8 cellular contexts compared by ENCODE assay signal in genomic region chr10:119543814-119544642, GRCh38. TPM values are rescaled to one million over a fixed set of nuclear protein-coding genes. Genes with fewer than 3 reads are reported as not detected.
A peak's percentile ranks its signal among the peaks of the same experiment; 100 is the strongest.
DNase-seq lines count a peak whose midpoint lies in the region; ATAC-seq and TF ChIP-seq lines count a peak whose summit lies in the region.

No MANE protein-coding gene starts in this region.

- H3K27me3 ChIP-seq in heart left ventricle = peaks cover 0 to 36% (median 7%) of the 10 kb centered on the region in 9 donors
- peaks cover 17% of the 10 kb centered on the region for H3K27me3 ChIP-seq in adipocyte (replicated peaks; ENCODE audit: control insufficient read depth, insufficient read depth, low read length)
- peaks cover 6% of the 10 kb centered on the region for H3K27me3 ChIP-seq in transverse colon

- 69 to 74% (median 71%) methylated on average over 19 of the region's 19 CpGs for WGBS in heart left ventricle, 4 donors
- WGBS in transverse colon (ENCODE audit: low coverage in 1 of 2), 2 donors = 42 to 63% methylated on average over 3 to 19 of the region's 19 CpGs

- H3K36me3 ChIP-seq in heart left ventricle = no peaks in the 10 kb centered on the region
- H3K36me3 ChIP-seq in adipocyte (ENCODE audit: control insufficient read depth, insufficient read depth, low read length, severe bottlenecking) = no peaks in the 10 kb centered on the region
- H3K36me3 ChIP-seq in transverse colon = no peaks in the 10 kb centered on the region

- intact Hi-C loops in heart left ventricle (cut with DNase I) = loop anchor here in 4 of 10 donors (5.0 to 10.0 kb wide), 3 partner anchors 342 to 349 kb away; no protein-coding TSS in a partner anchor
- intact Hi-C loops in left cardiac atrium (cut with DNase I) = no loop called here
- intact Hi-C loops in transverse colon (cut with DNase I; ENCODE audit: low total_unique reads) = loop anchor here (10.0 kb wide), 1 partner anchor 51 kb away; the partner anchor contains the start of gene TIAL1

- ATAC-seq in heart left ventricle (no peak), left cardiac atrium (no peak), GM21390 (IDR thresholded peaks at IDR 0.05; ENCODE audit: unreplicated experiment) (no peak), HG03469 (IDR thresholded peaks at IDR 0.05; ENCODE audit: unreplicated experiment) (no peak), GM18867 (IDR thresholded peaks at IDR 0.05; ENCODE audit: unreplicated experiment) (no peak)

- TF ChIP-seq CTCF in heart left ventricle (IDR thresholded peaks at IDR 0.05) (peak in 1 of 12 donors; percentile 6), transverse colon (IDR thresholded peaks at IDR 0.05) (no peak)

- peak overlapping the region; percentile 69 for H3K9ac ChIP-seq in adipocyte (ENCODE audit: low read length)

- no peak for TF ChIP-seq EP300 in transverse colon (IDR thresholded peaks at IDR 0.05; ENCODE audit: low read depth)

- H3K27ac ChIP-seq in heart left ventricle = peak overlapping the region in 1 of 12 donors; percentile 92
- peak overlapping the region; percentile 86 to 95 (median 91) for H3K27ac ChIP-seq in transverse colon

- peaks cover 0 to 35% (median 11%) of the 10 kb centered on the region in 12 donors for H3K4me1 ChIP-seq in heart left ventricle
- peaks cover 18% of the 10 kb centered on the region for H3K4me1 ChIP-seq in adipocyte (ENCODE audit: control insufficient read depth, insufficient read depth, low read length)
- H3K4me1 ChIP-seq in transverse colon = peaks cover 8 to 37% (median 22%) of the 10 kb centered on the region in 4 donors

- DNase-seq in heart left ventricle (no peak), left cardiac atrium (no peak), adipocyte (ENCODE audit: low read depth) (no peak), kidney tubule cell (ENCODE audit: low spot score) (peak; percentile 83), transverse colon (no peak)

- no peaks in the 10 kb centered on the region for H3K9me3 ChIP-seq in heart left ventricle
- peaks cover 4% of the 10 kb centered on the region for H3K9me3 ChIP-seq in adipocyte (ENCODE audit: control insufficient read depth, low read length)
- no peaks in the 10 kb centered on the region for H3K9me3 ChIP-seq in transverse colon

- TF ChIP-seq POLR2A in heart left ventricle (IDR thresholded peaks at IDR 0.05) (no peak), transverse colon (IDR thresholded peaks at IDR 0.05) (no peak)

- in situ Hi-C loops in transverse colon (cut with MboI; ENCODE audit: low pct_ligation_motif_present in 1 of 4, low pct_unique_long_range_greater_than_20kb in 1 of 4, low sequenced_read_pairs in 3 of 4) = no loop called here

- H3K4me3 ChIP-seq in heart left ventricle = peak overlapping the region in 7 of 12 donors; percentile 50 to 91 (median 76)
- H3K4me3 ChIP-seq in adipocyte (ENCODE audit: low read length) = peak overlapping the region; percentile 84
- H3K4me3 ChIP-seq in transverse colon = peak overlapping the region; percentile 57 to 84 (median 65)

RNA-seq across cellular contexts. Expression of gene RGS10, which starts 1.5 kb away (rescaled TPM):
- total RNA-seq in heart left ventricle (10 to 100 TPM in 2 of 9 donors, 1 to 10 TPM in 7; 1.6 to 25.2 (median 4.7) TPM), left cardiac atrium (10 to 100 TPM in 1 of 2 donors, 1 to 10 TPM in 1; 7.0 to 12.5 TPM), transverse colon (10 to 100 TPM; 26.3 to 47.1 (median 38.8) TPM)
- 1 to 10 TPM; 4.7 to 6.3 TPM for polyA plus RNA-seq in heart left ventricle

RNA-seq across cellular contexts. Expression of gene TIAL1, which starts 52.7 kb away (rescaled TPM):
- total RNA-seq in heart left ventricle (10 to 100 TPM; 36.9 to 86.3 (median 67.3) TPM), left cardiac atrium (10 to 100 TPM; 69.6 to 70.2 TPM), transverse colon (100 to 1,000 TPM in 1 of 4 donors, 10 to 100 TPM in 3; 35.2 to 117 (median 66.7) TPM)
- 10 to 100 TPM; 24.8 to 47.6 TPM for polyA plus RNA-seq in heart left ventricle
